ENCODE assay signal across 11 cellular contexts in the genomic region with DNA sequence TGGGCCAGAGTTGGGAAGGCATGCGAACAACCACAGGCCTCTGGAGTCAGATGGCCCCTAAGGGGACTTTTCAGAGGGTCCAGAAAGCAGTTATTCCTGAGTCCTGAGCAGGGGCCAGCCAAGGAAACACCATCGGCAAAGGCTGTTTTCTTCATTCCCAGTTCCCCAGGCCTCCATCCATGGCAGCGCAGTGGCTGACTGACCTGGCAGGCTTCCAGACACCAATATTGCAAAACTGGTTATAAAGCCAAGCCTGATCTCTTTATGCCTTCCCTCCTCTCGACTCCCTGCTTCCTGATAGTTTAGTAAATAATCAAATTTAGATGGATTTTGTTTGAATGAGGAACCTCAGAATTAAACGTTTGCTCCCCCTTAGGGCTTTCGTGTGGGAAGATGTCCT.
A peak's percentile ranks its signal among the peaks of the same experiment; 100 is the strongest.
DNase-seq lines count a peak whose midpoint lies in the region; ATAC-seq, FAIRE-seq and TF ChIP-seq lines count a peak whose summit lies in the region.
"Had no signal": no experiment of that assay in that cellular context is flagged by ENCODE, and none has a peak within 500 bp of the region (broad histone marks: within the 10 kb centered on the region; RNA-seq: fewer than 3 reads in every experiment).

No MANE protein-coding gene starts in this region.

- H3K4me3 Mint-ChIP-seq in natural killer cell treated with Interleukin-12 subunit alpha and Interleukin-12 subunit beta and Interleukin-15 and Interleukin-18, amount 100 ng/mL, for 72 hours = no peak overlapping the region

- no peak overlapping the region for H3K27ac Mint-ChIP-seq in natural killer cell treated with Interleukin-12 subunit alpha and Interleukin-12 subunit beta and Interleukin-15 and Interleukin-18, amount 100 ng/mL, for 72 hours

- H3K36me3 Mint-ChIP-seq in natural killer cell treated with Interleukin-12 subunit alpha and Interleukin-12 subunit beta and Interleukin-15 and Interleukin-18, amount 100 ng/mL, for 72 hours = no peaks in the 10 kb centered on the region

- no peak for TF ChIP-seq CTCF in pancreas (IDR thresholded peaks at IDR 0.05)

- peaks cover 18 to 20% of the 10 kb centered on the region in 2 donors for H3K27me3 Mint-ChIP-seq in natural killer cell treated with Interleukin-12 subunit alpha and Interleukin-12 subunit beta and Interleukin-15 and Interleukin-18, amount 100 ng/mL, for 72 hours

- H3K4me1 ChIP-seq in pancreas = peaks cover 0 to 13% (median 0%) of the 10 kb centered on the region in 3 donors

- H3K4me3 ChIP-seq in pancreas = no peak overlapping the region

- H3K27ac ChIP-seq in pancreas = no peak overlapping the region

- no peaks in the 10 kb centered on the region for H3K27me3 ChIP-seq in pancreas

- no peaks in the 10 kb centered on the region for H3K36me3 ChIP-seq in pancreas

- no peaks in the 10 kb centered on the region for H3K9me3 ChIP-seq in pancreas

- H3K9me3 Mint-ChIP-seq in natural killer cell treated with Interleukin-12 subunit alpha and Interleukin-12 subunit beta and Interleukin-15 and Interleukin-18, amount 100 ng/mL, for 72 hours = no peaks in the 10 kb centered on the region

- ATAC-seq in pancreas = peak; percentile 65 to 90 (median 78)
- ATAC-seq in natural killer cell treated with Interleukin-12 subunit alpha and Interleukin-12 subunit beta and Interleukin-15 and Interleukin-18, amount 100 ng/mL, for 72 hours = no peak

- intact Hi-C loops in pancreas (cut with DNase I) = no loop called here

- peaks cover 0 to 3% of the 10 kb centered on the region in 2 donors for H3K4me1 Mint-ChIP-seq in natural killer cell treated with Interleukin-12 subunit alpha and Interleukin-12 subunit beta and Interleukin-15 and Interleukin-18, amount 100 ng/mL, for 72 hours (ENCODE audit: low read depth in 2 of 2)

- WGBS in pancreas, 2 donors = 28 to 32% methylated on average over 6 of the region's 6 CpGs

- FAIRE-seq in pancreas (lab: Jason Lieb, UNC) = no peak
- FAIRE-seq in urothelium cell line (lab: Jason Lieb, UNC) = no peak

- in situ Hi-C loops in G401 (cut with HindIII; ENCODE audit: low sequenced_read_pairs) = no loop called here

- DNase-seq in DMS79 treated with DMSO at 0.1 percent for 48 hours (lab: John Stamatoyannopoulos, UW) = peak; percentile 88
- DNase-seq in NCI-H345 treated with DMSO at 0.1 percent for 48 hours (lab: John Stamatoyannopoulos, UW; ENCODE audit: unreplicated experiment) = peak; percentile 68
- peak; percentile 50 for DNase-seq in fibroblast of gingiva (ENCODE audit: low read depth)
- peak; percentile 55 to 74 (median 64) for DNase-seq in pancreas
- no peak for DNase-seq in urothelium cell line (ENCODE audit: low spot score)
- no peak for DNase-seq in G401 (ENCODE audit: low spot score)
- no peak for DNase-seq in activated CD4-positive, CD25-positive, alpha-beta regulatory T cell treated with anti-CD3 and anti-CD28 coated beads, Interleukin-2, amount 50 U/mL, for 72 hours
- no peak for DNase-seq in natural killer cell treated with Interleukin-12 subunit alpha and Interleukin-12 subunit beta and Interleukin-15 and Interleukin-18, amount 100 ng/mL, for 72 hours (ENCODE audit: low spot score)
- DNase-seq: activated CD4-positive, CD25-positive, alpha-beta regulatory T cell; NCI-H1694; occipital lobe had no signal

Comparison
In these comparisons a context has a peak if more than half of its experiments do, and no peak if none do; other contexts are left out.
1. DNase-seq: peak in DMS79 treated with DMSO at 0.1 percent for 48 hours (single experiment), NCI-H345 treated with DMSO at 0.1 percent for 48 hours (single experiment), fibroblast of gingiva (single experiment) and pancreas (6 of 6); none in urothelium cell line (single experiment), G401 (single experiment), activated CD4-positive, CD25-positive, alpha-beta regulatory T cell treated with anti-CD3 and anti-CD28 coated beads, Interleukin-2, amount 50 U/mL, for 72 hours (single experiment) and natural killer cell treated with Interleukin-12 subunit alpha and Interleukin-12 subunit beta and Interleukin-15 and Interleukin-18, amount 100 ng/mL, for 72 hours (single experiment).
2. ATAC-seq: peak in pancreas (4 of 4); none in natural killer cell treated with Interleukin-12 subunit alpha and Interleukin-12 subunit beta and Interleukin-15 and Interleukin-18, amount 100 ng/mL, for 72 hours (0 of 2).